9 cellular contexts compared by ENCODE assay signal in genomic region chr6:32046450-32047083, GRCh38. TPM values are rescaled to one million over a fixed set of nuclear protein-coding genes. Genes with fewer than 3 reads are reported as not detected.
DNase-seq lines count a peak whose midpoint lies in the region; ATAC-seq and TF ChIP-seq lines count a peak whose summit lies in the region.
"Had no signal": no experiment of that assay in that cellular context is flagged by ENCODE, and none has a peak within 500 bp of the region (broad histone marks: within the 10 kb centered on the region; RNA-seq: fewer than 3 reads in every experiment).

No MANE protein-coding gene starts in this region.

- ATAC-seq in gastroesophageal sphincter (peak; percentile 32), gastrocnemius medialis (peak in 1 of 2 donors; percentile 10), HG03139 (IDR thresholded peaks at IDR 0.05; ENCODE audit: unreplicated experiment) (no peak), HG03159 (IDR thresholded peaks at IDR 0.05; ENCODE audit: unreplicated experiment) (no peak), HG02678 (IDR thresholded peaks at IDR 0.05; ENCODE audit: unreplicated experiment) (no peak)

- TF ChIP-seq EP300 in gastroesophageal sphincter (IDR thresholded peaks at IDR 0.05) = no peak

- peaks cover 22% of the 10 kb centered on the region for H3K4me1 ChIP-seq in SJSA1 (replicated peaks)
- H3K4me1 ChIP-seq in gastroesophageal sphincter = peaks cover 0 to 42% (median 24%) of the 10 kb centered on the region in 3 donors
- H3K4me1 ChIP-seq in gastrocnemius medialis = peaks cover 0 to 6% of the 10 kb centered on the region in 2 donors

- no peaks in the 10 kb centered on the region for H3K36me3 ChIP-seq in SJSA1
- H3K36me3 ChIP-seq in gastroesophageal sphincter = peaks cover 0 to 10% of the 10 kb centered on the region in 2 donors
- no peaks in the 10 kb centered on the region for H3K36me3 ChIP-seq in gastrocnemius medialis

- in situ Hi-C loops in GM13977 (cut with MboI; ENCODE audit: low pct_unique_long_range_greater_than_20kb, low sequenced_read_pairs, unreplicated experiment) (no loop called here), gastrocnemius medialis (cut with MboI; ENCODE audit: low sequenced_read_pairs in 4 of 4) (no loop called here)

- TF ChIP-seq CTCF in GM13977 (IDR thresholded peaks at IDR 0.05; ENCODE audit: extremely low read depth, insufficient read depth, missing control alignments) = no peak
- TF ChIP-seq CTCF in gastroesophageal sphincter (IDR thresholded peaks at IDR 0.05) = peak in 2 of 4 experiments; percentile 10 to 13
- TF ChIP-seq CTCF in gastrocnemius medialis (IDR thresholded peaks at IDR 0.05 in 4 of 5, conservative IDR thresholded peaks at IDR 0.05 in 1 of 5) = no peak

- TF ChIP-seq POLR2A in gastroesophageal sphincter (IDR thresholded peaks at IDR 0.05) = no peak
- no peak for TF ChIP-seq POLR2A in gastrocnemius medialis (IDR thresholded peaks at IDR 0.05)

- H3K9me3 ChIP-seq in SJSA1 (replicated peaks) (no peaks in the 10 kb centered on the region), gastroesophageal sphincter (no peaks in the 10 kb centered on the region), gastrocnemius medialis (no peaks in the 10 kb centered on the region)
- H3K9me3 ChIP-seq: thoracic aorta had no signal

- no peak overlapping the region for H3K4me3 ChIP-seq in SJSA1
- H3K4me3 ChIP-seq in gastroesophageal sphincter = no peak overlapping the region
- H3K4me3 ChIP-seq in gastrocnemius medialis = no peak overlapping the region
- H3K4me3 ChIP-seq: thoracic aorta had no signal

- H3K27me3 ChIP-seq in SJSA1 (replicated peaks) = no peaks in the 10 kb centered on the region
- no peaks in the 10 kb centered on the region for H3K27me3 ChIP-seq in gastroesophageal sphincter
- H3K27me3 ChIP-seq in gastrocnemius medialis = no peaks in the 10 kb centered on the region

- WGBS in gastroesophageal sphincter (ENCODE audit: low coverage in 1 of 2), 2 donors = 17% methylated on average over 7 of the region's 14 CpGs; no CpG with 5 or more reads in 1 of the 2 donors

- peak overlapping the region; percentile 55; the same call in 1 of the 2 replicates for H3K27ac ChIP-seq in SJSA1
- H3K27ac ChIP-seq in gastroesophageal sphincter = peak overlapping the region; percentile 4 to 84 (median 80)
- peak overlapping the region; percentile 65 to 75 (median 70) for H3K27ac ChIP-seq in gastrocnemius medialis

- DNase-seq in GM13977 (ENCODE audit: low spot score) (peak; percentile 9), SJSA1 (ENCODE audit: low read depth in 1 of 2, low spot score in 2 of 2) (no peak), gastrocnemius medialis (peak in 1 of 2 donors; percentile 46)
- no peak for DNase-seq in effector CD8-positive, alpha-beta T cell (lab: John Stamatoyannopoulos, UW)

- intact Hi-C loops in gastrocnemius medialis (cut with DNase I; ENCODE audit: low total_unique reads) = loop anchor here (10.0 kb wide), 1 partner anchor 68 kb away; no protein-coding TSS in a partner anchor

RNA-seq across cellular contexts. Expression of gene CYP21A2, which starts 8.4 kb away (rescaled TPM):
- not detected in 2 replicates for total RNA-seq in SJSA1 (2014; rRNA removed; shearing (Covaris generic))
- 1 to 10 TPM in 1 of 4 donors, under 1 TPM in 2, not detected in 1; 0.47 to 1.7 (median 0.81) TPM for total RNA-seq in gastroesophageal sphincter
- under 1 TPM in 2 of 4 donors, not detected in 2; 0.16 to 0.41 TPM for total RNA-seq in gastrocnemius medialis

RNA-seq across cellular contexts. Expression of gene C4B, which starts 32.0 kb away (rescaled TPM):
- 0.28 and 1.5 TPM in 2 replicates for total RNA-seq in SJSA1 (2014; rRNA removed; shearing (Covaris generic))
- 100 to 1,000 TPM in 1 of 4 donors, 10 to 100 TPM in 3; 45.6 to 259 (median 82.1) TPM for total RNA-seq in gastroesophageal sphincter
- total RNA-seq in gastrocnemius medialis = 1 to 10 TPM; 2.6 to 8.6 (median 6.9) TPM

Comparison
In these comparisons a context has a peak if more than half of its experiments do, and no peak if none do; other contexts are left out.
1. RNA of gene C4B, which starts 32.0 kb away (total RNA-seq): 45.6 to 259 TPM in gastroesophageal sphincter; 2.6 to 8.6 TPM in gastrocnemius medialis and 0.28 to 1.5 TPM in SJSA1; every median in the first group is over 4 times any median in the second.
2. Peak in every context shown above with its lines, with median percentiles within 50 percentile points of each other: H3K27ac ChIP-seq.